8 cellular contexts compared by ENCODE assay signal in genomic region chr10:11197266-11197712, GRCh38.
DNase-seq lines count a peak whose midpoint lies in the region; ATAC-seq and TF ChIP-seq lines count a peak whose summit lies in the region.

No MANE protein-coding gene starts in this region.

- no peak for TF ChIP-seq EP300 in upper lobe of left lung (IDR thresholded peaks at IDR 0.05)

- H3K9me3 Mint-ChIP-seq in IgD-negative memory B cell: peaks cover 0 to 2% (median 0%) of the 10 kb centered on the region in 3 donors

- H3K4me1 ChIP-seq in upper lobe of left lung: peaks cover 10 to 40% (median 23%) of the 10 kb centered on the region in 4 donors
- no peaks in the 10 kb centered on the region for H3K4me1 ChIP-seq in ascending aorta

- H3K4me3 ChIP-seq in fibroblast of pulmonary artery (replicated peaks; ENCODE audit: low read depth, low read length) (no peak overlapping the region), upper lobe of left lung (no peak overlapping the region), ascending aorta (no peak overlapping the region)

- H3K27me3 ChIP-seq in upper lobe of left lung (no peaks in the 10 kb centered on the region), ascending aorta (no peaks in the 10 kb centered on the region)

- H3K9me3 ChIP-seq in upper lobe of left lung: no peaks in the 10 kb centered on the region
- no peaks in the 10 kb centered on the region for H3K9me3 ChIP-seq in ascending aorta

- H3K36me3 ChIP-seq in upper lobe of left lung: peaks cover 0 to 10% (median 6%) of the 10 kb centered on the region in 4 donors
- no peaks in the 10 kb centered on the region for H3K36me3 ChIP-seq in ascending aorta

- DNase-seq in fibroblast of pulmonary artery (ENCODE audit: low read depth) (peak; percentile 18), upper lobe of left lung (peak in 1 of 2 donors; percentile 79), glomerular visceral epithelial cell (ENCODE audit: extremely low spot score) (no peak), ascending aorta (ENCODE audit: low spot score in 2 of 2) (no peak)
- DNase-seq in activated CD4-positive, alpha-beta T cell treated with anti-CD3 and anti-CD28 coated beads, Interleukin-2, amount 50 U/mL, for 48 hours: no peak

- peaks cover 57 to 89% (median 77%) of the 10 kb centered on the region in 3 donors for H3K4me1 Mint-ChIP-seq in IgD-negative memory B cell

- ATAC-seq in GM18508 (IDR thresholded peaks at IDR 0.05; ENCODE audit: insufficient read depth, unreplicated experiment) (peak; percentile 65), GM21737 (IDR thresholded peaks at IDR 0.05; ENCODE audit: unreplicated experiment) (peak; percentile 59), upper lobe of left lung (ENCODE audit: low FRiP score in 2 of 2) (peak; percentile 74 to 84)

- TF ChIP-seq POLR2A in upper lobe of left lung (IDR thresholded peaks at IDR 0.05): no peak

- H3K27ac ChIP-seq in upper lobe of left lung (peak overlapping the region in 1 of 4 donors; percentile 15), ascending aorta (no peak overlapping the region)

- intact Hi-C loops in ascending aorta (cut with DNase I): no loop called here

- peak overlapping the region; percentile 7 to 95 (median 76) for H3K4me3 Mint-ChIP-seq in IgD-negative memory B cell

- 32 to 46% methylated on average over 5 to 7 of the region's 7 CpGs for WGBS in upper lobe of left lung, 2 donors

- TF ChIP-seq CTCF in fibroblast of pulmonary artery (IDR thresholded peaks at IDR 0.05; ENCODE audit: low read length, missing control alignments) (no peak), upper lobe of left lung (IDR thresholded peaks at IDR 0.05) (no peak), ascending aorta (IDR thresholded peaks at IDR 0.05) (no peak)

- H3K36me3 Mint-ChIP-seq in IgD-negative memory B cell: peaks cover 9% of the 10 kb centered on the region

- H3K27me3 Mint-ChIP-seq in IgD-negative memory B cell: no peaks in the 10 kb centered on the region

- peak overlapping the region; percentile 46 to 94 (median 89) for H3K27ac Mint-ChIP-seq in IgD-negative memory B cell
